ENCODE assay signal across 7 cellular contexts in the genomic region with DNA sequence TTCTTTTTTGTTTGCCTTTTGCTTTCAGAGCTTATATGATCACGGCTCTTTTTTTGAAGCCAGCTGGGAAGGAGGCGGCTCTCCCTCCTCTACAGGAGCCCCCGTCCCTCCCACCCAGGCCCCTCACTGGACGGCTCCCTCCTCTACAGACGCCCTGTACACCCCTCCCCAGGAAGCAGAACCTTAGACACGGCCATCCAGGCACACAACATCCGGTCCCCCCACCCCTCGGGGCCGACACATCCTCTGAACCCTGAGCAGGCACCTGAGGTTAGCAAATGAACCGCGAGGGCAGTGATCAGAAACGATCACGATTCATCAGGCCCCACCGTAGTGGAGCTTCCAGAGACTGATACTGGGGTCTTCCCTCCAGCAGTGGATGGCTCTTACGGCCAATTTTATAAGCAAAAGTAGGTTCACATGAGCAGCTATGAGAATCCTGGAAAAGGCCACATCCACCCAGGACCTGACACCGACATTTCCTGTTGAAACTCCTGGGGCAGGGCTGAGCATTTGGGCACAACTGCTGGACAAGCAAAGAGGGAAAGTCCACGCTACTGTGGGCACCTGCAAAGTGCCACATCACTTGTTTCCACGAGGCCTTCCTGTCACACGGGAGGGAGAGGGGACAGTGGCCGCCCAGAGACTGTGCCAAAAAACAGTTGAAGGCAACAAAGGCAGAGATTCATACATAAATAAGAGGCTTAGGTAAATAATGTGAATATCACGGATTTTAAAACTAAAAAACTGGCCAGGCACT.
DNase-seq lines count a peak whose midpoint lies in the region; ATAC-seq and TF ChIP-seq lines count a peak whose summit lies in the region.

No MANE protein-coding gene starts in this region.

- H3K4me1 ChIP-seq in ascending aorta, result no peaks in the 10 kb centered on the region

- intact Hi-C loops in ascending aorta (cut with DNase I), result loop anchor here (10.0 kb wide), 1 partner anchor 126 kb away; no protein-coding TSS in a partner anchor

- H3K27ac ChIP-seq in ascending aorta, result no peak overlapping the region

- H3K27me3 ChIP-seq in ascending aorta, result no peaks in the 10 kb centered on the region

- TF ChIP-seq CTCF in ascending aorta (IDR thresholded peaks at IDR 0.05), result no peak

- H3K36me3 ChIP-seq in ascending aorta, result no peaks in the 10 kb centered on the region

- H3K9me3 ChIP-seq in ascending aorta, result no peaks in the 10 kb centered on the region

- H3K4me3 ChIP-seq in ascending aorta, result no peak overlapping the region

- peak; percentile 60 for ATAC-seq in GM21423 (IDR thresholded peaks at IDR 0.05; ENCODE audit: unreplicated experiment)

- DNase-seq in NAMALWA (ENCODE audit: low spot score) (peak; percentile 57), GF-D8 (lab: John Stamatoyannopoulos, UW) (no peak), ureter (ENCODE audit: low spot score) (no peak), ascending aorta (ENCODE audit: low spot score in 2 of 2) (no peak)
- peak; percentile 74 for DNase-seq in activated naive CD4-positive, alpha-beta T cell treated with Interleukin-2 at 50 U/mL for 16 hours
- peak; percentile 61 for DNase-seq in stimulated activated CD8-positive, alpha-beta memory T cell treated with anti-CD3 and anti-CD28 coated beads, Interleukin-12 subunit alpha, Interleukin-12 subunit beta, amount 100 ng/mL, for 1 hour (ENCODE audit: low read depth)

Comparison
In these comparisons a context has a peak if more than half of its experiments do, and no peak if none do; other contexts are left out.
1. DNase-seq: peak in NAMALWA (single experiment), activated naive CD4-positive, alpha-beta T cell treated with Interleukin-2 at 50 U/mL for 16 hours (single experiment) and stimulated activated CD8-positive, alpha-beta memory T cell treated with anti-CD3 and anti-CD28 coated beads, Interleukin-12 subunit alpha, Interleukin-12 subunit beta, amount 100 ng/mL, for 1 hour (single experiment); none in GF-D8 (single experiment), ureter (single experiment) and ascending aorta (0 of 2).